Comparison of ENCODE assay signal across 1 cellular context in the genomic region with DNA sequence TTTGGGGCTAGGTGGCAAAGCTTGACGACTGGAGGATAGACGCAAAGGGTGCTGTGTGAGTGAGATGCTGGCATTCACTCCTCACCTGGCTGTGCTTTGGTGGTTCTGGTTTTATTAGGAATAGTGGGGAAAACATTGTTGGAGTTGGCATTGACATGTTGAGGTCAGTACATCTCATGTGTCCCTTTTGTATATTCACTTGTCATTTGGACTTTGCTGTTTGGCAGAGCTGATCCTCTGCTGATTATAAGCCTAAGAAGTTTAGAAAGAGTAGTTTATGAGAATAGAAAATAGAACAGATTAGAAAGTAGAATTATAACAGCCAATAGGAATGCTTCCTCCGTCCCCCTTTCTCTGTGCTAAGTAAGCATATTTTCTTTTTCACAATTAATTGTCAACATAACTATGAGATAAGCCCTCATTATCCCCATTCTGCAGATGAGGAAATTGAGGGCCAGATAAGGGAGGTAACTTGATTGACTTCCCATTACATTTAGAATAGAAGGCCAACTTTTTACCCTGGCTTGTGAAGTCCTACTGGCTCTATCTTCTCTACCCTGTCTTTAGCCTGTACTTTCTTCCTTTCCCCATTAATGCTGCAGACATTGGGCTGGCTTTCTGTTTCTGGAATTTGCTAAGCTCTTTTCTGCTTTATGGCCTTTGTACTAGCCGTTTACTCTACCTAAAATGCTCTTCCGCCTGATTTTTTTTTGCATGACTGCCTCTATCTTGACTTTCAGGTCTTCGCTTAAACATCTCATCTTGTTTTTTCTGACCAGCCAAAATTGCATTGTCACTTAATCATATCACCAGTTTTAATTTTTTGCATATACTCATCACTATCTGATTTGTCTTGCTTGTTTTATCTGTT.
TF ChIP-seq lines count a peak whose summit lies in the region.

No MANE protein-coding gene starts in this region.

TF ChIP-seq in HepG2, 621 proteins besides CTCF, POLR2A, EP300 and RAD21 (continues in another document):
- no peak for TF ChIP-seq TSC22D2 (CRISPR knock-in tag; IDR thresholded peaks at IDR 0.05; ENCODE audit: borderline replicate concordance)
- TF ChIP-seq, protein P1, sequence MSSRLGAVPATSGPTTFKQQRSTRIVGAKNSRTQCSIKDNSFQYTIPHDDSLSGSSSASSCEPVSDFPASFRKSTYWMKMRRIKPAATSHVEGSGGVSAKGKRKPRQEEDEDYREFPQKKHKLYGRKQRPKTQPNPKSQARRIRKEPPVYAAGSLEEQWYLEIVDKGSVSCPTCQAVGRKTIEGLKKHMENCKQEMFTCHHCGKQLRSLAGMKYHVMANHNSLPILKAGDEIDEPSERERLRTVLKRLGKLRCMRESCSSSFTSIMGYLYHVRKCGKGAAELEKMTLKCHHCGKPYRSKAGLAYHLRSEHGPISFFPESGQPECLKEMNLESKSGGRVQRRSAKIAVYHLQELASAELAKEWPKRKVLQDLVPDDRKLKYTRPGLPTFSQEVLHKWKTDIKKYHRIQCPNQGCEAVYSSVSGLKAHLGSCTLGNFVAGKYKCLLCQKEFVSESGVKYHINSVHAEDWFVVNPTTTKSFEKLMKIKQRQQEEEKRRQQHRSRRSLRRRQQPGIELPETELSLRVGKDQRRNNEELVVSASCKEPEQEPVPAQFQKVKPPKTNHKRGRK (CRISPR knock-in tag; IDR thresholded peaks at IDR 0.05) = no peak
- TF ChIP-seq FOSL2 (CRISPR knock-in tag; IDR thresholded peaks at IDR 0.05) = no peak
- no peak for TF ChIP-seq KLF16 (CRISPR knock-in tag; IDR thresholded peaks at IDR 0.05)
- no peak for TF ChIP-seq ZSCAN31 (CRISPR knock-in tag; IDR thresholded peaks at IDR 0.05; ENCODE audit: low read depth)
- TF ChIP-seq, protein P2, sequence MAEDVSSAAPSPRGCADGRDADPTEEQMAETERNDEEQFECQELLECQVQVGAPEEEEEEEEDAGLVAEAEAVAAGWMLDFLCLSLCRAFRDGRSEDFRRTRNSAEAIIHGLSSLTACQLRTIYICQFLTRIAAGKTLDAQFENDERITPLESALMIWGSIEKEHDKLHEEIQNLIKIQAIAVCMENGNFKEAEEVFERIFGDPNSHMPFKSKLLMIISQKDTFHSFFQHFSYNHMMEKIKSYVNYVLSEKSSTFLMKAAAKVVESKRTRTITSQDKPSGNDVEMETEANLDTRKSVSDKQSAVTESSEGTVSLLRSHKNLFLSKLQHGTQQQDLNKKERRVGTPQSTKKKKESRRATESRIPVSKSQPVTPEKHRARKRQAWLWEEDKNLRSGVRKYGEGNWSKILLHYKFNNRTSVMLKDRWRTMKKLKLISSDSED (CRISPR knock-in tag; IDR thresholded peaks at IDR 0.05) = no peak
- no peak for TF ChIP-seq ATRX (CRISPR knock-in tag; IDR thresholded peaks at IDR 0.05; ENCODE audit: borderline replicate concordance)
- no peak for TF ChIP-seq FOXK1 (CRISPR knock-in tag; IDR thresholded peaks at IDR 0.05; ENCODE audit: borderline replicate concordance, low read depth)
- no peak for TF ChIP-seq KLF12 (CRISPR knock-in tag; IDR thresholded peaks at IDR 0.05; ENCODE audit: borderline replicate concordance)
- TF ChIP-seq ZNF629 (CRISPR knock-in tag; conservative IDR thresholded peaks at IDR 0.05) = peak; percentile 95
- no peak for TF ChIP-seq CREM (IDR thresholded peaks at IDR 0.05)
- TF ChIP-seq CREM (CRISPR knock-in tag; IDR thresholded peaks at IDR 0.05) = no peak
- TF ChIP-seq TAF1 (CRISPR knock-in tag; IDR thresholded peaks at IDR 0.05) = no peak
- TF ChIP-seq ZNF253 (CRISPR knock-in tag; IDR thresholded peaks at IDR 0.05; ENCODE audit: borderline replicate concordance) = no peak
- TF ChIP-seq, protein P3, sequence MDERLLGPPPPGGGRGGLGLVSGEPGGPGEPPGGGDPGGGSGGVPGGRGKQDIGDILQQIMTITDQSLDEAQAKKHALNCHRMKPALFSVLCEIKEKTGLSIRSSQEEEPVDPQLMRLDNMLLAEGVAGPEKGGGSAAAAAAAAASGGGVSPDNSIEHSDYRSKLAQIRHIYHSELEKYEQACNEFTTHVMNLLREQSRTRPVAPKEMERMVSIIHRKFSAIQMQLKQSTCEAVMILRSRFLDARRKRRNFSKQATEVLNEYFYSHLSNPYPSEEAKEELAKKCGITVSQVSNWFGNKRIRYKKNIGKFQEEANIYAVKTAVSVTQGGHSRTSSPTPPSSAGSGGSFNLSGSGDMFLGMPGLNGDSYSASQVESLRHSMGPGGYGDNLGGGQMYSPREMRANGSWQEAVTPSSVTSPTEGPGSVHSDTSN (CRISPR knock-in tag; IDR thresholded peaks at IDR 0.05) = no peak
- 0 out of 2 replicates have a peak, but pooled peaks have one; percentile 18 for TF ChIP-seq RCOR2 (CRISPR knock-in tag; IDR thresholded peaks at IDR 0.05)
- no peak for TF ChIP-seq PHF5A (CRISPR knock-in tag; IDR thresholded peaks at IDR 0.05; ENCODE audit: low read depth, unreplicated experiment)
- TF ChIP-seq ZSCAN25 (CRISPR knock-in tag; IDR thresholded peaks at IDR 0.05) = no peak
- no peak for TF ChIP-seq SAP130 (CRISPR knock-in tag; IDR thresholded peaks at IDR 0.05; ENCODE audit: low read depth)
- TF ChIP-seq, protein P4, sequence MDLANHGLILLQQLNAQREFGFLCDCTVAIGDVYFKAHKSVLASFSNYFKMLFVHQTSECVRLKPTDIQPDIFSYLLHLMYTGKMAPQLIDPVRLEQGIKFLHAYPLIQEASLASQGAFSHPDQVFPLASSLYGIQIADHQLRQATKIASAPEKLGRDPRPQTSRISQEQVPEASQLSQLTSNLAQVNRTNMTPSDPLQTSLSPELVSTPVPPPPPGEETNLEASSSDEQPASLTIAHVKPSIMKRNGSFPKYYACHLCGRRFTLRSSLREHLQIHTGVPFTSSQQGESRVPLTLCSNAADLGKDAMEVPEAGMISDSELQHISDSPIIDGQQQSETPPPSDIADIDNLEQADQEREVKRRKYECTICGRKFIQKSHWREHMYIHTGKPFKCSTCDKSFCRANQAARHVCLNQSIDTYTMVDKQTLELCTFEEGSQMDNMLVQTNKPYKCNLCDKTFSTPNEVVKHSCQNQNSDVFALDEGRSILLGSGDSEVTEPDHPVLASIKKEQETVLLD (CRISPR knock-in tag; IDR thresholded peaks at IDR 0.05; ENCODE audit: low read depth) = no peak
- no peak for TF ChIP-seq ZNF780A (CRISPR knock-in tag; IDR thresholded peaks at IDR 0.05)
- TF ChIP-seq ZNF484 (CRISPR knock-in tag; IDR thresholded peaks at IDR 0.05; ENCODE audit: borderline replicate concordance, low read depth) = no peak
- no peak for TF ChIP-seq GZF1 (CRISPR knock-in tag; IDR thresholded peaks at IDR 0.05)
- no peak for TF ChIP-seq ZNF674 (CRISPR knock-in tag; IDR thresholded peaks at IDR 0.05; ENCODE audit: low read depth)
- TF ChIP-seq, protein P5, sequence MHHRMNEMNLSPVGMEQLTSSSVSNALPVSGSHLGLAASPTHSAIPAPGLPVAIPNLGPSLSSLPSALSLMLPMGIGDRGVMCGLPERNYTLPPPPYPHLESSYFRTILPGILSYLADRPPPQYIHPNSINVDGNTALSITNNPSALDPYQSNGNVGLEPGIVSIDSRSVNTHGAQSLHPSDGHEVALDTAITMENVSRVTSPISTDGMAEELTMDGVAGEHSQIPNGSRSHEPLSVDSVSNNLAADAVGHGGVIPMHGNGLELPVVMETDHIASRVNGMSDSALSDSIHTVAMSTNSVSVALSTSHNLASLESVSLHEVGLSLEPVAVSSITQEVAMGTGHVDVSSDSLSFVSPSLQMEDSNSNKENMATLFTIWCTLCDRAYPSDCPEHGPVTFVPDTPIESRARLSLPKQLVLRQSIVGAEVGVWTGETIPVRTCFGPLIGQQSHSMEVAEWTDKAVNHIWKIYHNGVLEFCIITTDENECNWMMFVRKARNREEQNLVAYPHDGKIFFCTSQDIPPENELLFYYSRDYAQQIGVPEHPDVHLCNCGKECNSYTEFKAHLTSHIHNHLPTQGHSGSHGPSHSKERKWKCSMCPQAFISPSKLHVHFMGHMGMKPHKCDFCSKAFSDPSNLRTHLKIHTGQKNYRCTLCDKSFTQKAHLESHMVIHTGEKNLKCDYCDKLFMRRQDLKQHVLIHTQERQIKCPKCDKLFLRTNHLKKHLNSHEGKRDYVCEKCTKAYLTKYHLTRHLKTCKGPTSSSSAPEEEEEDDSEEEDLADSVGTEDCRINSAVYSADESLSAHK (CRISPR knock-in tag; IDR thresholded peaks at IDR 0.05; ENCODE audit: borderline replicate concordance) = no peak
- TF ChIP-seq SP5 (CRISPR knock-in tag; IDR thresholded peaks at IDR 0.05; ENCODE audit: borderline replicate concordance, low read depth) = no peak
- TF ChIP-seq, protein P6, sequence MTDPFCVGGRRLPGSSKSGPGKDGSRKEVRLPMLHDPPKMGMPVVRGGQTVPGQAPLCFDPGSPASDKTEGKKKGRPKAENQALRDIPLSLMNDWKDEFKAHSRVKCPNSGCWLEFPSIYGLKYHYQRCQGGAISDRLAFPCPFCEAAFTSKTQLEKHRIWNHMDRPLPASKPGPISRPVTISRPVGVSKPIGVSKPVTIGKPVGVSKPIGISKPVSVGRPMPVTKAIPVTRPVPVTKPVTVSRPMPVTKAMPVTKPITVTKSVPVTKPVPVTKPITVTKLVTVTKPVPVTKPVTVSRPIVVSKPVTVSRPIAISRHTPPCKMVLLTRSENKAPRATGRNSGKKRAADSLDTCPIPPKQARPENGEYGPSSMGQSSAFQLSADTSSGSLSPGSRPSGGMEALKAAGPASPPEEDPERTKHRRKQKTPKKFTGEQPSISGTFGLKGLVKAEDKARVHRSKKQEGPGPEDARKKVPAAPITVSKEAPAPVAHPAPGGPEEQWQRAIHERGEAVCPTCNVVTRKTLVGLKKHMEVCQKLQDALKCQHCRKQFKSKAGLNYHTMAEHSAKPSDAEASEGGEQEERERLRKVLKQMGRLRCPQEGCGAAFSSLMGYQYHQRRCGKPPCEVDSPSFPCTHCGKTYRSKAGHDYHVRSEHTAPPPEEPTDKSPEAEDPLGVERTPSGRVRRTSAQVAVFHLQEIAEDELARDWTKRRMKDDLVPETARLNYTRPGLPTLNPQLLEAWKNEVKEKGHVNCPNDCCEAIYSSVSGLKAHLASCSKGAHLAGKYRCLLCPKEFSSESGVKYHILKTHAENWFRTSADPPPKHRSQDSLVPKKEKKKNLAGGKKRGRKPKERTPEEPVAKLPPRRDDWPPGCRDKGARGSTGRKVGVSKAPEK (CRISPR knock-in tag; IDR thresholded peaks at IDR 0.05; ENCODE audit: borderline replicate concordance) = 0 out of 2 replicates have a peak, but pooled peaks have one; percentile 37
- TF ChIP-seq, protein P7, sequence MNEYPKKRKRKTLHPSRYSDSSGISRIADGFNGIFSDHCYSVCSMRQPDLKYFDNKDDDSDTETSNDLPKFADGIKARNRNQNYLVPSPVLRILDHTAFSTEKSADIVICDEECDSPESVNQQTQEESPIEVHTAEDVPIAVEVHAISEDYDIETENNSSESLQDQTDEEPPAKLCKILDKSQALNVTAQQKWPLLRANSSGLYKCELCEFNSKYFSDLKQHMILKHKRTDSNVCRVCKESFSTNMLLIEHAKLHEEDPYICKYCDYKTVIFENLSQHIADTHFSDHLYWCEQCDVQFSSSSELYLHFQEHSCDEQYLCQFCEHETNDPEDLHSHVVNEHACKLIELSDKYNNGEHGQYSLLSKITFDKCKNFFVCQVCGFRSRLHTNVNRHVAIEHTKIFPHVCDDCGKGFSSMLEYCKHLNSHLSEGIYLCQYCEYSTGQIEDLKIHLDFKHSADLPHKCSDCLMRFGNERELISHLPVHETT (CRISPR knock-in tag; conservative IDR thresholded peaks at IDR 0.05) = no peak
- TF ChIP-seq, protein P8, sequence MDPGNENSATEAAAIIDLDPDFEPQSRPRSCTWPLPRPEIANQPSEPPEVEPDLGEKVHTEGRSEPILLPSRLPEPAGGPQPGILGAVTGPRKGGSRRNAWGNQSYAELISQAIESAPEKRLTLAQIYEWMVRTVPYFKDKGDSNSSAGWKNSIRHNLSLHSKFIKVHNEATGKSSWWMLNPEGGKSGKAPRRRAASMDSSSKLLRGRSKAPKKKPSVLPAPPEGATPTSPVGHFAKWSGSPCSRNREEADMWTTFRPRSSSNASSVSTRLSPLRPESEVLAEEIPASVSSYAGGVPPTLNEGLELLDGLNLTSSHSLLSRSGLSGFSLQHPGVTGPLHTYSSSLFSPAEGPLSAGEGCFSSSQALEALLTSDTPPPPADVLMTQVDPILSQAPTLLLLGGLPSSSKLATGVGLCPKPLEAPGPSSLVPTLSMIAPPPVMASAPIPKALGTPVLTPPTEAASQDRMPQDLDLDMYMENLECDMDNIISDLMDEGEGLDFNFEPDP (CRISPR knock-in tag; conservative IDR thresholded peaks at IDR 0.05) = no peak
- TF ChIP-seq, protein P9, sequence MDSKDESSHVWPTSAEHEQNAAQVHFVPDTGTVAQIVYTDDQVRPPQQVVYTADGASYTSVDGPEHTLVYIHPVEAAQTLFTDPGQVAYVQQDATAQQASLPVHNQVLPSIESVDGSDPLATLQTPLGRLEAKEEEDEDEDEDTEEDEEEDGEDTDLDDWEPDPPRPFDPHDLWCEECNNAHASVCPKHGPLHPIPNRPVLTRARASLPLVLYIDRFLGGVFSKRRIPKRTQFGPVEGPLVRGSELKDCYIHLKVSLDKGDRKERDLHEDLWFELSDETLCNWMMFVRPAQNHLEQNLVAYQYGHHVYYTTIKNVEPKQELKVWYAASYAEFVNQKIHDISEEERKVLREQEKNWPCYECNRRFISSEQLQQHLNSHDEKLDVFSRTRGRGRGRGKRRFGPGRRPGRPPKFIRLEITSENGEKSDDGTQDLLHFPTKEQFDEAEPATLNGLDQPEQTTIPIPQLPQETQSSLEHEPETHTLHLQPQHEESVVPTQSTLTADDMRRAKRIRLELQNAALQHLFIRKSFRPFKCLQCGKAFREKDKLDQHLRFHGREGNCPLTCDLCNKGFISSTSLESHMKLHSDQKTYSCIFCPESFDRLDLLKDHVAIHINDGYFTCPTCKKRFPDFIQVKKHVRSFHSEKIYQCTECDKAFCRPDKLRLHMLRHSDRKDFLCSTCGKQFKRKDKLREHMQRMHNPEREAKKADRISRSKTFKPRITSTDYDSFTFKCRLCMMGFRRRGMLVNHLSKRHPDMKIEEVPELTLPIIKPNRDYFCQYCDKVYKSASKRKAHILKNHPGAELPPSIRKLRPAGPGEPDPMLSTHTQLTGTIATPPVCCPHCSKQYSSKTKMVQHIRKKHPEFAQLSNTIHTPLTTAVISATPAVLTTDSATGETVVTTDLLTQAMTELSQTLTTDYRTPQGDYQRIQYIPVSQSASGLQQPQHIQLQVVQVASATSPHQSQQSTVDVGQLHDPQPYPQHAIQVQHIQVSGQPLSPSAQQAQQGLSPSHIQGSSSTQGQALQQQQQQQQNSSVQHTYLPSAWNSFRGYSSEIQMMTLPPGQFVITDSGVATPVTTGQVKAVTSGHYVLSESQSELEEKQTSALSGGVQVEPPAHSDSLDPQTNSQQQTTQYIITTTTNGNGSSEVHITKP (CRISPR knock-in tag; IDR thresholded peaks at IDR 0.05; ENCODE audit: low read depth) = no peak
- no peak for TF ChIP-seq ZNF547 (CRISPR knock-in tag; IDR thresholded peaks at IDR 0.05)
- no peak for TF ChIP-seq NPAS2 (CRISPR knock-in tag; IDR thresholded peaks at IDR 0.05; ENCODE audit: borderline replicate concordance)
- TF ChIP-seq ZFX (CRISPR knock-in tag; IDR thresholded peaks at IDR 0.05; ENCODE audit: low read depth) = no peak
- TF ChIP-seq ZNF709 (CRISPR knock-in tag; IDR thresholded peaks at IDR 0.05) = no peak
